In genomic region chr1:110420023-110420662, GRCh38 we compare ENCODE assay signal across 17 cellular contexts. TPM values are rescaled to one million over a fixed set of nuclear protein-coding genes. Genes with fewer than 3 reads are reported as not detected.
A peak's percentile ranks its signal among the peaks of the same experiment; 100 is the strongest.
DNase-seq lines count a peak whose midpoint lies in the region; ATAC-seq and TF ChIP-seq lines count a peak whose summit lies in the region.
"Had no signal": no experiment of that assay in that cellular context is flagged by ENCODE, and none has a peak within 500 bp of the region (broad histone marks: within the 10 kb centered on the region; RNA-seq: fewer than 3 reads in every experiment).

No MANE protein-coding gene starts in this region.

- H2AFZ ChIP-seq in osteoblast (ENCODE audit: low read length): no peak overlapping the region

- H3K9me3 ChIP-seq in breast epithelium: no peaks in the 10 kb centered on the region
- no peaks in the 10 kb centered on the region for H3K9me3 ChIP-seq in osteoblast (ENCODE audit: low read depth, low read length)
- H3K9me3 ChIP-seq in uterus: no peaks in the 10 kb centered on the region

- peak overlapping the region; percentile 16 for H3K27ac Mint-ChIP-seq in MCF 10A (ENCODE audit: low read depth, unreplicated experiment)
- H3K27ac Mint-ChIP-seq: HFFc6 had no signal

- H3K36me3 ChIP-seq in breast epithelium (no peaks in the 10 kb centered on the region), osteoblast (ENCODE audit: insufficient read depth, low read length) (no peaks in the 10 kb centered on the region), uterus (no peaks in the 10 kb centered on the region)
- H3K36me3 ChIP-seq: BLaER1 had no signal

- H3K27me3 Mint-ChIP-seq in MCF 10A (ENCODE audit: insufficient read depth, unreplicated experiment): no peaks in the 10 kb centered on the region
- H3K27me3 Mint-ChIP-seq: CD4-positive, CD25-positive, alpha-beta regulatory T cell had no signal

- peaks cover 18% of the 10 kb centered on the region for H3K4me1 Mint-ChIP-seq in MCF 10A (ENCODE audit: insufficient read depth, unreplicated experiment)
- H3K4me1 Mint-ChIP-seq: CD4-positive, CD25-positive, alpha-beta regulatory T cell had no signal

- ATAC-seq in left lobe of liver (peak; percentile 96), GM18858 (IDR thresholded peaks at IDR 0.05; ENCODE audit: unreplicated experiment) (no peak)

- H3K36me3 Mint-ChIP-seq in MCF 10A (ENCODE audit: insufficient read depth, unreplicated experiment): peaks cover 6% of the 10 kb centered on the region

- H3K4me2 ChIP-seq in osteoblast (ENCODE audit: insufficient read depth, low read length): no peak overlapping the region
- H3K4me2 ChIP-seq: BLaER1 had no signal

- H3K9me3 Mint-ChIP-seq in MCF 10A (ENCODE audit: unreplicated experiment): no peaks in the 10 kb centered on the region
- H3K9me3 Mint-ChIP-seq: CD4-positive, CD25-positive, alpha-beta regulatory T cell had no signal

- no peaks in the 10 kb centered on the region for H3K79me2 ChIP-seq in osteoblast (ENCODE audit: insufficient read depth, low read length)

- TF ChIP-seq POLR2A in breast epithelium (IDR thresholded peaks at IDR 0.05): no peak
- TF ChIP-seq POLR2A in uterus (IDR thresholded peaks at IDR 0.05): no peak

- POLR2A ChIA-PET in MCF 10A (lab: Yijun Ruan, JAX): interaction anchor here (1.2 to 2.1 kb wide), 2 partner anchors 14 to 81 kb away, joined by 3 to 7 read pairs; partner anchors contain the start of gene RBM15

- H3K27ac ChIP-seq in breast epithelium (no peak overlapping the region), osteoblast (ENCODE audit: low read depth, low read length) (no peak overlapping the region), uterus (no peak overlapping the region)
- H3K27ac ChIP-seq: BLaER1, HL-60 had no signal

- BruUV-seq in MCF 10A (replicated peaks; lab: Mats Ljungman, UMichigan): no TSS peak

- no peak overlapping the region for H3K4me3 Mint-ChIP-seq in MCF 10A (ENCODE audit: unreplicated experiment)
- H3K4me3 Mint-ChIP-seq: HFFc6 had no signal

- H4K20me1 ChIP-seq in osteoblast (ENCODE audit: insufficient read depth, low read length): no peaks in the 10 kb centered on the region
- H4K20me1 ChIP-seq: BLaER1 had no signal

- H3K4me3 ChIP-seq in breast epithelium: no peak overlapping the region
- H3K4me3 ChIP-seq in osteoblast (ENCODE audit: insufficient read depth, low read length): no peak overlapping the region
- H3K4me3 ChIP-seq in uterus: no peak overlapping the region
- H3K4me3 ChIP-seq: BLaER1 had no signal

- CTCF ChIA-PET in MCF 10A (lab: Yijun Ruan, JAX): interaction anchor here (0.9 to 16.5 kb wide), 6 partner anchors 11 to 218 kb away, joined by 3 to 808 read pairs (median 4); partner anchors contain the start of gene PROK1

- H3K27me3 ChIP-seq in breast epithelium: no peaks in the 10 kb centered on the region
- H3K27me3 ChIP-seq in osteoblast (ENCODE audit: insufficient read depth, low read length): peaks cover 5% of the 10 kb centered on the region
- H3K27me3 ChIP-seq in uterus: no peaks in the 10 kb centered on the region
- H3K27me3 ChIP-seq: BLaER1 had no signal

- H3K4me1 ChIP-seq in breast epithelium (no peaks in the 10 kb centered on the region), osteoblast (ENCODE audit: insufficient read depth, low read length) (no peaks in the 10 kb centered on the region), uterus (no peaks in the 10 kb centered on the region)
- H3K4me1 ChIP-seq: BLaER1 had no signal

- intact Hi-C loops in MCF 10A (cut with micrococcal nuclease): no loop called here
- intact Hi-C loops in breast epithelium (cut with DNase I; ENCODE audit: low total_unique reads): no loop called here
- intact Hi-C loops in uterus (cut with DNase I; ENCODE audit: low total_unique reads): no loop called here

- TF ChIP-seq CTCF in MCF 10A (IDR thresholded peaks at IDR 0.05; ENCODE audit: unreplicated experiment) (no peak), breast epithelium (IDR thresholded peaks at IDR 0.05) (no peak), osteoblast (IDR thresholded peaks at IDR 0.05; ENCODE audit: extremely low read depth, low read depth, low read length) (no peak), uterus (IDR thresholded peaks at IDR 0.05) (no peak)

- DNase-seq in MCF 10A (ENCODE audit: unreplicated experiment): no peak
- no peak for DNase-seq in breast epithelium (ENCODE audit: low spot score in 2 of 2)
- DNase-seq in left lobe of liver (ENCODE audit: low spot score): no peak
- DNase-seq in osteoblast (ENCODE audit: insufficient read length, low spot score, missing footprints): peak; percentile 61
- DNase-seq in uterus: no peak
- no peak for DNase-seq in mucosa of gallbladder (ENCODE audit: low spot score)
- DNase-seq: 8988T; AML-193; CD4-positive, CD25-positive, alpha-beta regulatory T cell; DMS53; GF-D8; HCEC 1CT; HFFc6 had no signal

RNA-seq across cellular contexts. Expression of gene LAMTOR5, which starts 12.6 kb away (rescaled TPM):
- total RNA-seq in MCF 10A (2022) (111 and 127 TPM in 2 replicates), breast epithelium (100 to 1,000 TPM; 102 to 117 (median 109) TPM), left lobe of liver (49.8 TPM), osteoblast (38.4 and 41.3 TPM in 2 replicates), uterus (100 to 1,000 TPM in 1 of 4 donors, 10 to 100 TPM in 2, 1 to 10 TPM in 1; 5.4 to 117 (median 58.5) TPM), mucosa of gallbladder (159 TPM)

RNA-seq across cellular contexts. Expression of gene SLC16A4, which starts 29.3 kb away (rescaled TPM):
- total RNA-seq in MCF 10A (2022) (9.8 and 11.0 TPM in 2 replicates), breast epithelium (10 to 100 TPM in 2 of 3 donors, under 1 TPM in 1; 0.96 to 31.5 (median 14.4) TPM), left lobe of liver (3.5 TPM), osteoblast (76.0 and 90.2 TPM in 2 replicates), uterus (10 to 100 TPM in 1 of 4 donors, 1 to 10 TPM in 3; 2.3 to 11.3 (median 4.6) TPM), mucosa of gallbladder (52.3 TPM)
- total RNA-seq: CD4-positive, CD25-positive, alpha-beta regulatory T cell had no signal

RNA-seq across cellular contexts. Expression of gene PROK1, which starts 30.8 kb away (rescaled TPM):
- total RNA-seq in MCF 10A (2022) (not detected in 2 replicates), breast epithelium (10 to 100 TPM in 1 of 3 donors, under 1 TPM in 2; 0.66 to 42.9 (median 0.73) TPM), left lobe of liver (not detected), osteoblast (not detected in 2 replicates), uterus (1 to 10 TPM in 1 of 4 donors, not detected in 3; 1.4 TPM), mucosa of gallbladder (0.40 TPM)
- total RNA-seq: CD4-positive, CD25-positive, alpha-beta regulatory T cell; H4; HFFc6 had no signal
